ENCODE assay signal across 1 cellular context in genomic region chr5:58012103-58012502, GRCh38.
TF ChIP-seq lines count a peak whose summit lies in the region.

No MANE protein-coding gene starts in this region.

TF ChIP-seq in endothelial cell of umbilical vein, 7 proteins besides CTCF, POLR2A, EP300 and RAD21:
- TF ChIP-seq JUN (IDR thresholded peaks at IDR 0.05; ENCODE audit: borderline replicate concordance, insufficient read depth, insufficient read length, low read depth) = peak; percentile 39
- TF ChIP-seq GATA2 (IDR thresholded peaks at IDR 0.05; ENCODE audit: insufficient read depth, insufficient read length, low read depth, low read length) = no peak
- TF ChIP-seq FOS (IDR thresholded peaks at IDR 0.05; ENCODE audit: borderline replicate concordance, insufficient read depth, low read length) = peak; percentile 46
- TF ChIP-seq POLR2AphosphoS5 (IDR thresholded peaks at IDR 0.05; ENCODE audit: insufficient read depth, low read depth, low read length) = no peak
- TF ChIP-seq MAX (IDR thresholded peaks at IDR 0.05; ENCODE audit: insufficient read depth, insufficient read length) = no peak
- no peak for TF ChIP-seq EZH2 (IDR thresholded peaks at IDR 0.05; ENCODE audit: borderline replicate concordance, low read depth, low read length, severe bottlenecking)
- TF ChIP-seq MYC (IDR thresholded peaks at IDR 0.05; ENCODE audit: low read depth, low read length) = no peak
